Comparison of ENCODE assay signal across 14 cellular contexts in genomic region chr11:1830500-1831223, GRCh38. TPM values are rescaled to one million over a fixed set of nuclear protein-coding genes. Genes with fewer than 3 reads are reported as not detected.
A peak's percentile ranks its signal among the peaks of the same experiment; 100 is the strongest.
DNase-seq lines count a peak whose midpoint lies in the region; ATAC-seq, FAIRE-seq and TF ChIP-seq lines count a peak whose summit lies in the region.
"Had no signal": no experiment of that assay in that cellular context is flagged by ENCODE, and none has a peak within 500 bp of the region (broad histone marks: within the 10 kb centered on the region; RNA-seq: fewer than 3 reads in every experiment).

No MANE protein-coding gene starts in this region.

- ATAC-seq in GM12878 (peak; percentile 50), GM21526 (IDR thresholded peaks at IDR 0.05; ENCODE audit: low FRiP score, unreplicated experiment) (no peak), HG03280 (IDR thresholded peaks at IDR 0.05; ENCODE audit: unreplicated experiment) (no peak)

- H2AFZ ChIP-seq in GM12878 (ENCODE audit: control insufficient read depth, low read depth, low read length): no peak overlapping the region

- no peaks in the 10 kb centered on the region for H4K20me1 ChIP-seq in GM12878 (ENCODE audit: control insufficient read depth, insufficient read depth)

- in situ Hi-C loops in ACHN (cut with HindIII; ENCODE audit: low pct_ligation_motif_present, low pct_unique_long_range_greater_than_20kb, low sequenced_read_pairs) (no loop called here), GM12878 (cut with MboI) (no loop called here)

- POLR2A ChIA-PET in HEK293 (lab: Yijun Ruan, JAX) (no interaction called here), GM12878 (lab: Charles Lee) (no interaction called here)

- no peaks in the 10 kb centered on the region for H3K27me3 Mint-ChIP-seq in mesothelial cell of epicardium (ENCODE audit: low read depth)

- peak overlapping the region; percentile 69 for H3K27ac Mint-ChIP-seq in mesothelial cell of epicardium
- H3K27ac Mint-ChIP-seq: activated naive CD8-positive, alpha-beta T cell treated with anti-CD3 and anti-CD28 coated beads for 36 hours; CD4-positive, CD25-positive, alpha-beta regulatory T cell had no signal

- SMC1A ChIA-PET in GM12878 (lab: Charles Lee; ENCODE audit: uncharacterized antibody, unreplicated experiment): interaction anchor here (5.9 kb wide), 1 partner anchor 136 kb away, joined by 65 read pairs; no protein-coding TSS in a partner anchor

- H3K9me3 ChIP-seq in HEK293 (ENCODE audit: control insufficient read depth, insufficient read depth, low read depth, low read length) (no peaks in the 10 kb centered on the region), GM12878 (replicated peaks; ENCODE audit: control insufficient read depth, insufficient read depth, low read length) (no peaks in the 10 kb centered on the region)
- H3K9me3 ChIP-seq: left ventricle myocardium inferior had no signal

- H3K4me1 ChIP-seq in HEK293 (ENCODE audit: control insufficient read depth, insufficient read depth, low read length): no peaks in the 10 kb centered on the region
- H3K4me1 ChIP-seq in GM12878 (ENCODE audit: control insufficient read depth, insufficient read depth, low read length): no peaks in the 10 kb centered on the region

- TF ChIP-seq EP300 in GM12878 (IDR thresholded peaks at IDR 0.05; ENCODE audit: borderline replicate concordance in 1 of 2, control insufficient read depth in 1 of 2, low read depth in 2 of 2, low read length in 2 of 2): no peak

- H3K36me3 ChIP-seq in HEK293 (ENCODE audit: control insufficient read depth in 2 of 2, insufficient read depth in 1 of 2, low read length in 2 of 2): no peaks in the 10 kb centered on the region
- no peaks in the 10 kb centered on the region for H3K36me3 ChIP-seq in GM12878 (ENCODE audit: control insufficient read depth in 2 of 2, insufficient read depth in 2 of 2, low read length in 1 of 2)
- H3K36me3 ChIP-seq: left ventricle myocardium inferior had no signal

- H3K9me3 Mint-ChIP-seq in mesothelial cell of epicardium: no peaks in the 10 kb centered on the region
- H3K9me3 Mint-ChIP-seq: activated naive CD8-positive, alpha-beta T cell treated with anti-CD3 and anti-CD28 coated beads for 36 hours; CD4-positive, CD25-positive, alpha-beta regulatory T cell; H9 had no signal

- intact Hi-C loops in GM12878 (cut with micrococcal nuclease; ENCODE audit: unreplicated experiment): loop anchor here (5.0 kb wide), 1 partner anchor 178 kb away; no protein-coding TSS in a partner anchor

- H3K4me2 ChIP-seq in GM12878 (ENCODE audit: control insufficient read depth, insufficient read depth): no peak overlapping the region

- FAIRE-seq in GM12878 (lab: Jason Lieb, UNC): no peak

- peaks cover 61% of the 10 kb centered on the region for H3K4me1 Mint-ChIP-seq in mesothelial cell of epicardium
- H3K4me1 Mint-ChIP-seq: activated naive CD8-positive, alpha-beta T cell treated with anti-CD3 and anti-CD28 coated beads for 36 hours had no signal

- BruUV-seq in GM12878 (replicated peaks; lab: Mats Ljungman, UMichigan): no TSS peak

- no peaks in the 10 kb centered on the region for H3K36me3 Mint-ChIP-seq in mesothelial cell of epicardium
- H3K36me3 Mint-ChIP-seq: activated naive CD8-positive, alpha-beta T cell treated with anti-CD3 and anti-CD28 coated beads for 36 hours; CD4-positive, CD25-positive, alpha-beta regulatory T cell had no signal

- no peak for TF ChIP-seq RAD21 in GM12878 (IDR thresholded peaks at IDR 0.05; ENCODE audit: insufficient read depth, low read depth, low read length)

- TF ChIP-seq CTCF in HEK293 (tag by site-specific recombination; IDR thresholded peaks at IDR 0.05) (no peak), GM12878 (IDR thresholded peaks at IDR 0.05 in 2 of 3, conservative IDR thresholded peaks at IDR 0.05 in 1 of 3; ENCODE audit: control insufficient read depth in 2 of 3, extremely low read depth in 1 of 3, insufficient read depth in 1 of 3, low read depth in 3 of 3, low read length in 3 of 3) (no peak), mesothelial cell of epicardium (IDR thresholded peaks at IDR 0.05; ENCODE audit: unreplicated experiment) (no peak)

- RAD21 ChIA-PET in GM12878 (lab: Charles Lee; ENCODE audit: unreplicated experiment): interaction anchor here (1.6 to 7.5 kb wide), 2 partner anchors 138 to 178 kb away, joined by 6 to 107 read pairs; no protein-coding TSS in a partner anchor

- DNase-seq in ACHN: peak; percentile 5
- DNase-seq in GM12878 (ENCODE audit: low read depth, low spot score): no peak
- DNase-seq in mesothelial cell of epicardium (ENCODE audit: low spot score in 2 of 2, unreplicated experiment in 2 of 2): peak in 1 of 2 experiments; percentile 64
- DNase-seq in pons (ENCODE audit: low spot score): no peak
- no peak for DNase-seq in activated CD4-positive, alpha-beta T cell treated with anti-CD3 and anti-CD28 coated beads, Interleukin-2, amount 50 U/mL, for 1 hour
- DNase-seq: activated naive CD8-positive, alpha-beta T cell treated with anti-CD3 and anti-CD28 coated beads for 36 hours; CD4-positive, CD25-positive, alpha-beta regulatory T cell; H9; left ventricle myocardium inferior; NCI-H446 had no signal

- H3K27ac ChIP-seq in HEK293 (ENCODE audit: extremely low read depth, low read depth, low read length) (no peak overlapping the region), GM12878 (ENCODE audit: control insufficient read depth, insufficient read depth) (no peak overlapping the region)
- H3K27ac ChIP-seq: HL-60, left ventricle myocardium inferior had no signal

- 18% methylated on average over 27 of the region's 27 CpGs for WGBS in GM12878 (ENCODE audit: insufficient coverage, insufficient replicate concordance, low lambda C conversion rate, missing lambda C conversion rate)

- TF ChIP-seq POLR2A in GM12878 (IDR thresholded peaks at IDR 0.05; ENCODE audit: low read depth, low read length): no peak

- H3K4me3 ChIP-seq in HEK293 (ENCODE audit: low read depth, low read length): no peak overlapping the region
- H3K4me3 ChIP-seq in GM12878: no peak overlapping the region
- H3K4me3 ChIP-seq: left ventricle myocardium inferior had no signal

- no peak overlapping the region for H3K4me3 Mint-ChIP-seq in mesothelial cell of epicardium
- H3K4me3 Mint-ChIP-seq: activated naive CD8-positive, alpha-beta T cell treated with anti-CD3 and anti-CD28 coated beads for 36 hours; CD4-positive, CD25-positive, alpha-beta regulatory T cell; H9 had no signal

- no peak overlapping the region for H3K9ac ChIP-seq in GM12878 (ENCODE audit: control insufficient read depth, insufficient read depth, low read length)

- H3K27me3 ChIP-seq in GM12878 (replicated peaks in 1 of 2; ENCODE audit: control insufficient read depth in 2 of 2, insufficient read depth in 2 of 2, low read length in 1 of 2): no peaks in the 10 kb centered on the region; a peak in 2 of 4 replicates

- CTCF ChIA-PET in HEK293 (lab: Yijun Ruan, JAX): interaction anchor here (0.7 to 8.2 kb wide), 7 partner anchors 14 to 367 kb away, joined by 3 to 261 read pairs (median 3); no protein-coding TSS in a partner anchor
- CTCF ChIA-PET in GM12878 (lab: Yijun Ruan, JAX): interaction anchor here (0.6 to 7.9 kb wide), 6 partner anchors 123 to 321 kb away, joined by 3 to 187 read pairs (median 20); no protein-coding TSS in a partner anchor

- H3K79me2 ChIP-seq in GM12878 (ENCODE audit: control insufficient read depth, insufficient read depth, low read length): no peaks in the 10 kb centered on the region

RNA-seq across cellular contexts. Expression of gene SYT8, which starts 4.1 kb away (rescaled TPM):
- total RNA-seq in GM12878 (2013; cell fraction: nucleolus; rRNA removed): not detected in 2 replicates
- total RNA-seq in GM12878 (2014; rRNA removed) (not detected in 2 replicates), GM12878 (2014; rRNA removed; fragmentation: Illumina TruSeq; extraction: Trizol) (not detected in 2 replicates), GM12878 (2021) (0.19 TPM in 1 of 2 replicates, not detected in the other), mesothelial cell of epicardium (1.2 to 2.1 TPM (median 1.9 TPM) in 3 replicates)
- 0.16 TPM for polyA plus RNA-seq in GM12878 (2011; ENCODE audit: low read depth)
- polyA plus RNA-seq in GM12878 (2011; rRNA removed) (not detected in 2 replicates), GM12878 (2014; fragmentation: Illumina TruSeq; extraction: Trizol) (not detected in 2 replicates), GM12878 (2014; fragmentation: Nextera tagmentation; extraction: Ambion mirVana) (not detected), GM12878 (2014; rRNA removed) (0.44 TPM in 1 of 2 replicates, not detected in the other), GM12878 (2016; fragmentation: Nextera tagmentation; extraction: Ambion mirVana) (not detected)
- polyA plus RNA-seq in GM12878 (2011; cell fraction: cytosol; rRNA removed): 0.09 TPM in 1 of 2 replicates, not detected in the other
- polyA plus RNA-seq in GM12878 (2011; cell fraction: nucleus; rRNA removed): 1.3 and 1.4 TPM in 2 replicates
- 0.16 and 0.46 TPM in 2 replicates for polyA plus RNA-seq in GM12878 (2012)
- polyA minus RNA-seq in GM12878 (2011; rRNA and poly(A)+ RNA removed): not detected in 2 replicates
- polyA minus RNA-seq in GM12878 (2011; cell fraction: cytosol; rRNA and poly(A)+ RNA removed): not detected in 2 replicates
- polyA minus RNA-seq in GM12878 (2011; cell fraction: nucleus; rRNA and poly(A)+ RNA removed): 0.19 TPM in 1 of 2 replicates, not detected in the other
- total RNA-seq: activated naive CD8-positive, alpha-beta T cell treated with anti-CD3 and anti-CD28 coated beads for 36 hours; CD4-positive, CD25-positive, alpha-beta regulatory T cell; H9; left ventricle myocardium inferior had no signal
- polyA plus RNA-seq: CD4-positive, CD25-positive, alpha-beta regulatory T cell had no signal

RNA-seq across cellular contexts. Expression of gene TNNI2, which starts 8.1 kb away (rescaled TPM):
- total RNA-seq in GM12878 (2013; cell fraction: nucleolus; rRNA removed): not detected in 2 replicates
- total RNA-seq in GM12878 (2014; rRNA removed): 0.76 and 0.79 TPM in 2 replicates
- 0.37 TPM in 1 of 2 replicates, not detected in the other for total RNA-seq in GM12878 (2014; rRNA removed; fragmentation: Illumina TruSeq; extraction: Trizol)
- total RNA-seq in GM12878 (2021): 0.38 and 0.61 TPM in 2 replicates
- not detected for polyA plus RNA-seq in GM12878 (2011; ENCODE audit: low read depth)
- polyA plus RNA-seq in GM12878 (2011; rRNA removed): 0.35 TPM in 1 of 2 replicates, not detected in the other
- polyA plus RNA-seq in GM12878 (2011; cell fraction: cytosol; rRNA removed): 0.17 and 0.24 TPM in 2 replicates
- polyA plus RNA-seq in GM12878 (2011; cell fraction: nucleus; rRNA removed): 0.57 and 0.87 TPM in 2 replicates
- 0.72 and 0.80 TPM in 2 replicates for polyA plus RNA-seq in GM12878 (2012)
- not detected in 2 replicates for polyA plus RNA-seq in GM12878 (2014; fragmentation: Illumina TruSeq; extraction: Trizol)
- under 1 TPM; 0.14 to 0.33 TPM for polyA plus RNA-seq in GM12878 (2014; fragmentation: Nextera tagmentation; extraction: Ambion mirVana)
- 0.37 and 0.56 TPM in 2 replicates for polyA plus RNA-seq in GM12878 (2014; rRNA removed)
- polyA plus RNA-seq in GM12878 (2016; fragmentation: Nextera tagmentation; extraction: Ambion mirVana): not detected
- 1.1 TPM in 1 of 2 replicates, not detected in the other for polyA minus RNA-seq in GM12878 (2011; rRNA and poly(A)+ RNA removed)
- polyA minus RNA-seq in GM12878 (2011; cell fraction: cytosol; rRNA and poly(A)+ RNA removed): not detected in 2 replicates
- polyA minus RNA-seq in GM12878 (2011; cell fraction: nucleus; rRNA and poly(A)+ RNA removed): not detected in 2 replicates
- total RNA-seq in mesothelial cell of epicardium: 0.59 to 1.3 TPM in 2 of 3 replicates, not detected in the other
- total RNA-seq: CD4-positive, CD25-positive, alpha-beta regulatory T cell; H9; left ventricle myocardium inferior had no signal
- polyA plus RNA-seq: CD4-positive, CD25-positive, alpha-beta regulatory T cell had no signal

RNA-seq across cellular contexts. Expression of gene LSP1, which starts 22.2 kb away (rescaled TPM):
- total RNA-seq in GM12878 (2013; cell fraction: nucleolus; rRNA removed): 108 and 116 TPM in 2 replicates
- total RNA-seq in GM12878 (2014; rRNA removed) (374 and 409 TPM in 2 replicates), GM12878 (2014; rRNA removed; fragmentation: Illumina TruSeq; extraction: Trizol) (152 and 171 TPM in 2 replicates), GM12878 (2021) (478 and 488 TPM in 2 replicates), mesothelial cell of epicardium (4.9 to 5.2 TPM (median 4.9 TPM) in 3 replicates)
- 194 TPM for polyA plus RNA-seq in GM12878 (2011; ENCODE audit: low read depth)
- polyA plus RNA-seq in GM12878 (2011; rRNA removed) (156 and 283 TPM in 2 replicates), GM12878 (2014; fragmentation: Illumina TruSeq; extraction: Trizol) (109 and 328 TPM in 2 replicates), GM12878 (2014; fragmentation: Nextera tagmentation; extraction: Ambion mirVana) (10 to 100 TPM; 19.2 to 34.2 TPM), GM12878 (2014; rRNA removed) (411 and 535 TPM in 2 replicates), GM12878 (2016; fragmentation: Nextera tagmentation; extraction: Ambion mirVana) (100 to 1,000 TPM; 442 to 487 TPM)
- polyA plus RNA-seq in GM12878 (2011; cell fraction: cytosol; rRNA removed): 242 and 323 TPM in 2 replicates
- polyA plus RNA-seq in GM12878 (2011; cell fraction: nucleus; rRNA removed): 182 and 199 TPM in 2 replicates
- 365 and 472 TPM in 2 replicates for polyA plus RNA-seq in GM12878 (2012)
- 57.7 and 106 TPM in 2 replicates for polyA minus RNA-seq in GM12878 (2011; rRNA and poly(A)+ RNA removed)
- polyA minus RNA-seq in GM12878 (2011; cell fraction: cytosol; rRNA and poly(A)+ RNA removed): 52.5 and 54.1 TPM in 2 replicates
- polyA minus RNA-seq in GM12878 (2011; cell fraction: nucleus; rRNA and poly(A)+ RNA removed): 14.3 and 28.3 TPM in 2 replicates
- total RNA-seq: H9 had no signal

Comparison
In these comparisons a context has a peak if more than half of its experiments do, and no peak if none do; other contexts are left out.
1. RNA of gene LSP1, which starts 22.2 kb away (total RNA-seq): 108 to 488 TPM in GM12878; 4.9 to 5.2 TPM in mesothelial cell of epicardium; every median in the first group is over 10 times any median in the second.